Comparison of ENCODE assay signal across 21 cellular contexts in the genomic region with DNA sequence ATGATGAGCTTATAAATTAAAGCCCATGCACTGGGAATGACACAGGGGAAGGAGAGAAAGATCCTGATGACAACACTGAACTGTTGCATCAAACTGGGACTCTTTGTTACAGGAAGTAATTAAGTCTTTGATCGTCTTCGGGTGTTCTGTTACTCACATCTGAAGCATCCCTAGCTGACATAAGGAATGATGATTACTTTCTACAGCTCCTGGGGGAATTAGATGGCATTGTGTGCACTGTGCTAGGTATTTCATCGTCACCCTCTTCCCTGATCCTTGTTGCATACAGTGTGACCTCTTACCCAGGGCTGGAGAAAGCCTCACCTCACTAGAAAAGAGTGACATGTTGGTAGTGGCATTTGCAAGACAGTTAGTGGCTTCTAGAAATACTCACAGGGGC.
A peak's percentile ranks its signal among the peaks of the same experiment; 100 is the strongest.
DNase-seq lines count a peak whose midpoint lies in the region; ATAC-seq and TF ChIP-seq lines count a peak whose summit lies in the region.
"Had no signal": no experiment of that assay in that cellular context is flagged by ENCODE, and none has a peak within 500 bp of the region (broad histone marks: within the 10 kb centered on the region; RNA-seq: fewer than 3 reads in every experiment).

No MANE protein-coding gene starts in this region.

- no peaks in the 10 kb centered on the region for H3K9me3 ChIP-seq in breast epithelium
- H3K9me3 ChIP-seq in SJSA1 (replicated peaks), result no peaks in the 10 kb centered on the region
- H3K9me3 ChIP-seq in vagina, result no peaks in the 10 kb centered on the region
- H3K9me3 ChIP-seq: ovary, stomach had no signal

- CTCF ChIA-PET in MCF 10A (lab: Yijun Ruan, JAX), result interaction anchor here (0.6 kb wide), 1 partner anchor 306 kb away, joined by 3 read pairs; no protein-coding TSS in a partner anchor

- H3K4me3 Mint-ChIP-seq in MCF 10A (ENCODE audit: unreplicated experiment), result no peak overlapping the region
- H3K4me3 Mint-ChIP-seq: naive B cell, T-cell had no signal

- intact Hi-C loops in MCF 10A (cut with micrococcal nuclease), result no loop called here
- intact Hi-C loops in breast epithelium (cut with DNase I; ENCODE audit: low total_unique reads), result no loop called here
- intact Hi-C loops in vagina (cut with DNase I), result no loop called here

- H3K27ac ChIP-seq in breast epithelium, result no peak overlapping the region
- no peak overlapping the region for H3K27ac ChIP-seq in SJSA1
- H3K27ac ChIP-seq in foreskin keratinocyte, result no peak overlapping the region
- no peak overlapping the region for H3K27ac ChIP-seq in vagina
- H3K27ac ChIP-seq: C4-2B, ovary, stomach had no signal

- no peaks in the 10 kb centered on the region for H3K36me3 ChIP-seq in breast epithelium
- H3K36me3 ChIP-seq in SJSA1, result no peaks in the 10 kb centered on the region
- H3K36me3 ChIP-seq in vagina, result no peaks in the 10 kb centered on the region
- H3K36me3 ChIP-seq: ovary, stomach had no signal

- POLR2A ChIA-PET in MCF 10A (lab: Yijun Ruan, JAX), result interaction anchor here (1.5 kb wide), 1 partner anchor 16 kb away, joined by 6 read pairs; no protein-coding TSS in a partner anchor

- DNase-seq in MCF 10A (ENCODE audit: unreplicated experiment) (peak; percentile 36), breast epithelium (ENCODE audit: low spot score in 2 of 2) (no peak), SJSA1 (ENCODE audit: low read depth in 1 of 2, low spot score in 2 of 2) (peak; percentile 43 to 55), foreskin keratinocyte (peak in 1 of 2 donors; percentile 55), vagina (ENCODE audit: extremely low spot score in 2 of 2) (peak; percentile 16 to 52), DMS153 (lab: John Stamatoyannopoulos, UW) (no peak), GM19240 (ENCODE audit: insufficient read length, low spot score) (no peak)
- DNase-seq: 8988T; activated CD4-positive, alpha-beta T cell treated with anti-CD3 and anti-CD28 coated beads, Interleukin-2, amount 50 U/mL, for 1 hour; cerebellar nuclear complex; hippocampal formation; KG1; naive B cell; NCI-H2081; NCI-H510A treated with DMSO at 0.1 percent for 48 hours; ovary; Right ventricle myocardium superior; T-cell had no signal

- H3K27me3 ChIP-seq in breast epithelium, result no peaks in the 10 kb centered on the region
- no peaks in the 10 kb centered on the region for H3K27me3 ChIP-seq in SJSA1 (replicated peaks)
- H3K27me3 ChIP-seq in foreskin keratinocyte, result peaks cover 2% of the 10 kb centered on the region
- no peaks in the 10 kb centered on the region for H3K27me3 ChIP-seq in vagina
- H3K27me3 ChIP-seq: ovary had no signal

- no peak overlapping the region for H3K4me3 ChIP-seq in breast epithelium
- H3K4me3 ChIP-seq in SJSA1, result no peak overlapping the region
- H3K4me3 ChIP-seq in vagina, result no peak overlapping the region
- H3K4me3 ChIP-seq: ovary, stomach had no signal

- peak; percentile 59 for ATAC-seq in foreskin keratinocyte
- ATAC-seq in GM21786 (IDR thresholded peaks at IDR 0.05; ENCODE audit: unreplicated experiment), result no peak
- ATAC-seq: T-cell had no signal

- H3K4me1 ChIP-seq in breast epithelium (no peaks in the 10 kb centered on the region), SJSA1 (replicated peaks) (peaks cover 27% of the 10 kb centered on the region), foreskin keratinocyte (no peaks in the 10 kb centered on the region), vagina (no peaks in the 10 kb centered on the region)
- H3K4me1 ChIP-seq: stomach had no signal

- no peak overlapping the region for H3K27ac Mint-ChIP-seq in MCF 10A (ENCODE audit: low read depth, unreplicated experiment)
- H3K27ac Mint-ChIP-seq: naive B cell, T-cell had no signal

- no peaks in the 10 kb centered on the region for H3K27me3 Mint-ChIP-seq in MCF 10A (ENCODE audit: insufficient read depth, unreplicated experiment)

- no peaks in the 10 kb centered on the region for H3K36me3 Mint-ChIP-seq in MCF 10A (ENCODE audit: insufficient read depth, unreplicated experiment)
- H3K36me3 Mint-ChIP-seq: naive B cell, T-cell had no signal

- TF ChIP-seq POLR2A in breast epithelium (IDR thresholded peaks at IDR 0.05) (no peak), vagina (IDR thresholded peaks at IDR 0.05) (no peak)

- no TSS peak for BruUV-seq in MCF 10A (replicated peaks; lab: Mats Ljungman, UMichigan)

- no peak for TF ChIP-seq CTCF in MCF 10A (IDR thresholded peaks at IDR 0.05; ENCODE audit: unreplicated experiment)
- no peak for TF ChIP-seq CTCF in breast epithelium (IDR thresholded peaks at IDR 0.05)
- no peak for TF ChIP-seq CTCF in foreskin keratinocyte (conservative IDR thresholded peaks at IDR 0.05)
- no peak for TF ChIP-seq CTCF in vagina (IDR thresholded peaks at IDR 0.05)

- peaks cover 11% of the 10 kb centered on the region for H3K4me1 Mint-ChIP-seq in MCF 10A (ENCODE audit: insufficient read depth, unreplicated experiment)
- H3K4me1 Mint-ChIP-seq: naive B cell, T-cell had no signal

- no peaks in the 10 kb centered on the region for H3K9me3 Mint-ChIP-seq in MCF 10A (ENCODE audit: unreplicated experiment)
- H3K9me3 Mint-ChIP-seq: T-cell had no signal

Comparison
In these comparisons a context has a peak if more than half of its experiments do, and no peak if none do; other contexts are left out.
1. DNase-seq: peak in MCF 10A (single experiment), SJSA1 (2 of 2) and vagina (2 of 2); none in breast epithelium (0 of 2), DMS153 (single experiment) and GM19240 (single experiment).